Comparison of ENCODE assay signal across 8 cellular contexts in the genomic region with DNA sequence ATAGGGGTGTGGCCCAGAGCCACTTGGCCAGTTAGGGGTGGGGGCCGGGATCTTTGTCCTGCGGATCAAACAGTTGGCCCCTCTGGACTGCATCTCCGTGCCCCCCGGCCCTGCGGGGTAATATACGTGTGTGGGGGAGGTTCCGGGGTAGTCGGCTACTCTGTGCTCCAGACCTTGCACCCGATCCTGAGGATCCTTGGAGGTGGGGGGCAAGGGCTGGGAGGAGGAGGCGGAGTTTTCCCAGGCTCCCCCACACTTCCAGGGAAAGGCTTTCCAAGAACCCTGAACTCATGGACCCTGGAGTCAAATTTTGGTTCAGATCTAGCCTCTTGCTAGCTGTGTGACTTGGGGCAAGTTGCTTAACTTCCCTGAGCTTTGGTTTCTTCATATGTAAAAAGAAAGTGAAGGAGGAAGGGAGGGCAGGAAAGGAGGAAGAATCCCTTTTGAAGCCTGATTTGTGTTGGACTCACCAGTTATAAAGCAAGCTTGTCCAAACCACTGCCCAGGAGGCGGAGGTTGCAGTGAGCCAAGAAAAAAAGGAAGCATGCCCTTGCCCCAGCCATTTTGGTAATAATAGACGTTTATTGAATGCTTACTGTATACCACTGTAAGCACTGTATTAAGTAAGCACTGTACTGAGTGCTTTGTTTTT. TPM values are rescaled to one million over a fixed set of nuclear protein-coding genes. Genes with fewer than 3 reads are reported as not detected.
DNase-seq lines count a peak whose midpoint lies in the region; ATAC-seq and TF ChIP-seq lines count a peak whose summit lies in the region.

No MANE protein-coding gene starts in this region.

- H3K9me3 ChIP-seq in SK-N-MC (ENCODE audit: low read depth, low read length) (no peaks in the 10 kb centered on the region), esophagus muscularis mucosa (no peaks in the 10 kb centered on the region)

- H3K4me3 Mint-ChIP-seq in activated CD4-positive, alpha-beta T cell treated with anti-CD3 and anti-CD28 coated beads for 36 hours: peak overlapping the region; percentile 83
- H3K4me3 Mint-ChIP-seq in neural crest cell: peak overlapping the region; percentile 83

- H3K27ac Mint-ChIP-seq in activated CD4-positive, alpha-beta T cell treated with anti-CD3 and anti-CD28 coated beads for 36 hours: peak overlapping the region; percentile 74
- H3K27ac Mint-ChIP-seq in neural crest cell (ENCODE audit: unreplicated experiment): peak overlapping the region; percentile 64

- H3K4me1 ChIP-seq in esophagus muscularis mucosa: peaks cover 8 to 16% (median 14%) of the 10 kb centered on the region in 4 donors

- H3K27me3 Mint-ChIP-seq in activated CD4-positive, alpha-beta T cell treated with anti-CD3 and anti-CD28 coated beads for 36 hours: no peaks in the 10 kb centered on the region
- no peaks in the 10 kb centered on the region for H3K27me3 Mint-ChIP-seq in neural crest cell (ENCODE audit: low read depth)

- no peak for DNase-seq in activated CD4-positive, alpha-beta T cell treated with anti-CD3 and anti-CD28 coated beads for 36 hours
- DNase-seq in activated CD4-positive, alpha-beta T cell treated with anti-CD3 and anti-CD28 coated beads for 1 hour: no peak
- DNase-seq in SK-N-MC (ENCODE audit: low read depth, low spot score) (no peak), esophagus muscularis mucosa (ENCODE audit: extremely low spot score) (no peak), neural crest cell (ENCODE audit: low read depth, low spot score) (no peak)
- DNase-seq in stimulated activated CD4-positive, alpha-beta T cell treated with anti-CD3 and anti-CD28 coated beads, Interleukin-2, amount 100 ng/mL, for 48 hours: no peak

- POLR2A ChIA-PET in activated CD4-positive, alpha-beta T cell treated with anti-CD3 and anti-CD28 coated beads for 36 hours (lab: Charles Lee): interaction anchor here (1.4 kb wide), 2 partner anchors 47 to 111 kb away, joined by 4 to 27 read pairs; no protein-coding TSS in a partner anchor

- TF ChIP-seq CTCF in esophagus muscularis mucosa (IDR thresholded peaks at IDR 0.05): no peak
- TF ChIP-seq CTCF in neural crest cell (conservative IDR thresholded peaks at IDR 0.05): no peak

- CTCF ChIA-PET in activated CD4-positive, alpha-beta T cell treated with anti-CD3 and anti-CD28 coated beads for 36 hours (lab: Charles Lee): interaction anchor here (1.1 to 2.7 kb wide), 4 partner anchors 11 to 59 kb away, joined by 5 to 12 read pairs (median 8); no protein-coding TSS in a partner anchor

- WGBS in esophagus muscularis mucosa: 8% methylated on average over 9 of the region's 12 CpGs

- no peak for TF ChIP-seq POLR2A in esophagus muscularis mucosa (IDR thresholded peaks at IDR 0.05; ENCODE audit: low read depth)

- H3K4me3 ChIP-seq in SK-N-MC (peak overlapping the region; percentile 84), esophagus muscularis mucosa (peak overlapping the region; percentile 81 to 92 (median 82))

- intact Hi-C loops in activated CD4-positive, alpha-beta T cell treated with anti-CD3 and anti-CD28 coated beads for 36 hours (cut with DNase I, micrococcal nuclease): loop anchor here (1.0 kb wide), 7 partner anchors 40 to 214 kb away; a partner anchor contains a TSS
- intact Hi-C loops in esophagus muscularis mucosa (cut with DNase I): no loop called here

- TF ChIP-seq EP300 in esophagus muscularis mucosa (IDR thresholded peaks at IDR 0.05): no peak

- peaks cover 2% of the 10 kb centered on the region for H3K4me1 Mint-ChIP-seq in activated CD4-positive, alpha-beta T cell treated with anti-CD3 and anti-CD28 coated beads for 36 hours
- peaks cover 14% of the 10 kb centered on the region for H3K4me1 Mint-ChIP-seq in neural crest cell

- no peaks in the 10 kb centered on the region for H3K27me3 ChIP-seq in esophagus muscularis mucosa

- ATAC-seq in activated CD4-positive, alpha-beta T cell treated with anti-CD3 and anti-CD28 coated beads for 36 hours: no peak
- ATAC-seq in HG03139 (IDR thresholded peaks at IDR 0.05; ENCODE audit: unreplicated experiment) (no peak), HG03432 (IDR thresholded peaks at IDR 0.05; ENCODE audit: unreplicated experiment) (no peak)

- peaks cover 13% of the 10 kb centered on the region; the same call in 1 of the 2 replicates for H3K36me3 ChIP-seq in SK-N-MC (ENCODE audit: insufficient read depth, low read length)
- peaks cover under 1 to 36% (median 30%) of the 10 kb centered on the region in 4 donors for H3K36me3 ChIP-seq in esophagus muscularis mucosa

- H3K27ac ChIP-seq in SK-N-MC (no peak overlapping the region), esophagus muscularis mucosa (replicated peaks in 1 of 4) (peak overlapping the region; percentile 71 to 92 (median 82))

- peaks cover 11% of the 10 kb centered on the region for H3K36me3 Mint-ChIP-seq in activated CD4-positive, alpha-beta T cell treated with anti-CD3 and anti-CD28 coated beads for 36 hours (ENCODE audit: low read depth)
- H3K36me3 Mint-ChIP-seq in neural crest cell (ENCODE audit: low read depth): no peaks in the 10 kb centered on the region

- H3K9me3 Mint-ChIP-seq in activated CD4-positive, alpha-beta T cell treated with anti-CD3 and anti-CD28 coated beads for 36 hours (ENCODE audit: low read depth): no peaks in the 10 kb centered on the region
- no peaks in the 10 kb centered on the region for H3K9me3 Mint-ChIP-seq in neural crest cell

- peak overlapping the region; percentile 58 for H3K9ac ChIP-seq in SK-N-MC (ENCODE audit: insufficient read length)

RNA-seq across cellular contexts. Expression of a gene that starts 0.7 kb away (rescaled TPM):
- total RNA-seq in activated CD4-positive, alpha-beta T cell treated with anti-CD3 and anti-CD28 coated beads for 36 hours: 10 to 100 TPM; 30.2 to 31.5 TPM
- total RNA-seq in esophagus muscularis mucosa (10 to 100 TPM; 30.7 to 52.3 (median 39.8) TPM), neural crest cell (50.1 and 50.4 TPM in 2 replicates)

RNA-seq across cellular contexts. Expression of a gene that starts 39.7 kb away (rescaled TPM):
- total RNA-seq in activated CD4-positive, alpha-beta T cell treated with anti-CD3 and anti-CD28 coated beads for 36 hours: 10 to 100 TPM; 52.5 to 71.6 TPM
- 100 to 1,000 TPM; 166 to 242 (median 191) TPM for total RNA-seq in esophagus muscularis mucosa
- total RNA-seq in neural crest cell: 78.9 and 80.1 TPM in 2 replicates

RNA-seq across cellular contexts. Expression of a gene that starts 43.1 kb away (rescaled TPM):
- 10 to 100 TPM; 15.7 to 16.3 TPM for total RNA-seq in activated CD4-positive, alpha-beta T cell treated with anti-CD3 and anti-CD28 coated beads for 36 hours
- 1 to 10 TPM in 3 of 4 donors, under 1 TPM in 1; 0.83 to 2.8 (median 2.3) TPM for total RNA-seq in esophagus muscularis mucosa
- total RNA-seq in neural crest cell: not detected in 2 replicates

Comparison
In these comparisons a context has a peak if more than half of its experiments do, and no peak if none do; other contexts are left out.
1. RNA of a gene that starts 43.1 kb away (total RNA-seq): 15.7 to 16.3 TPM in activated CD4-positive, alpha-beta T cell treated with anti-CD3 and anti-CD28 coated beads for 36 hours; 0.83 to 2.8 TPM in esophagus muscularis mucosa and not detected in neural crest cell; every median in the first group is over 4 times any median in the second.